Comparison of ENCODE assay signal across 32 cellular contexts in the genomic region with DNA sequence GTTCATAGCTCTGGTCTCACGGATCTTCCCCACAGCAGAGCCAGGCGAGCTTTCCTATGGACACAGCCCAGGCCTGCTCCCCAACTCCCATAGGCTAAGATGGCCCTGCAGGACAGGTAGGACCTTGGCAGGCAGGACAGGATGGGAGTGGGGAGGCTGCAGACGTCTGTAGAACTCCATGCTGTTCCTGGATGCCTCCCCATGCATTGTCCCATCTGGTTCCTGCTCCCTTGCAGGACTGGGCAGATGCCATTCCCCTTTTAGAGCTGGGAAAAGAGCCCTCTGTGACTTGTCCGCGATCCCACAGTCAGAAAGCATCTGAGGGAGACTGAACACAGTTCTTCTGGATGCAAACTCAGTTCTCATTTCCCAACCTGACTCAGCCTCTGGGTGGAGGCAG.
"Had no signal": no experiment of that assay in that cellular context is flagged by ENCODE, and none has a peak within 500 bp of the region (broad histone marks: within the 10 kb centered on the region; RNA-seq: fewer than 3 reads in every experiment).

No MANE protein-coding gene starts in this region.

- H3K4me3 ChIP-seq: colonic mucosa, dorsolateral prefrontal cortex, gastrocnemius medialis, heart left ventricle had no signal

- H3K27me3 ChIP-seq: brain microvascular endothelial cell, colonic mucosa, gastrocnemius medialis, heart left ventricle had no signal

- H3K27ac Mint-ChIP-seq: activated B cell treated with CpG ODN at 0.5 μM for 24 hours; activated CD8-positive, alpha-beta T cell treated with anti-CD3 and anti-CD28 coated beads for 36 hours; activated naive CD8-positive, alpha-beta T cell; dendritic cell treated with granulocyte-macrophage colony-stimulating factor and Interleukin-4, amounts not matched to agents 40 ng/mL and 50 ng/mL, for 4 days; endodermal cell; T-helper 17 cell; T-helper 2 cell treated with Interferon-gamma antibody and Interleukin-4, amounts not matched to agents 5 μg/mL and 100 μg/mL, for 36 hours had no signal

- ATAC-seq: activated CD4-positive, CD25-positive, alpha-beta regulatory T cell treated with anti-CD3 and anti-CD28 coated beads, Interleukin-2, amount 50 U/mL, for 24 hours; activated CD8-positive, alpha-beta T cell treated with anti-CD3 and anti-CD28 coated beads for 36 hours; activated T-cell treated with anti-CD3 and anti-CD28 coated beads, Interleukin-2, amount 50 U/mL, for 4 hours; activated T-helper 17 cell treated with anti-CD3 and anti-CD28 coated beads, Interleukin-2, amount 50 U/mL, for 72 hours; foreskin keratinocyte; gastrocnemius medialis; heart left ventricle; T-helper 17 cell had no signal

- H3K9me3 ChIP-seq: colonic mucosa, gastrocnemius medialis had no signal

- H3K4me3 Mint-ChIP-seq: activated B cell treated with CpG ODN at 0.5 μM for 24 hours; activated CD8-positive, alpha-beta T cell treated with anti-CD3 and anti-CD28 coated beads for 36 hours; activated naive CD8-positive, alpha-beta T cell; activated T-cell treated with anti-CD3 and anti-CD28 coated beads, Interleukin-2, amount 50 U/mL, for 4 hours; activated T-helper 17 cell treated with anti-CD3 and anti-CD28 coated beads, Interleukin-2, amount 50 U/mL, for 72 hours; central memory CD8-positive, alpha-beta T cell; dendritic cell treated with granulocyte-macrophage colony-stimulating factor and Interleukin-4, amounts not matched to agents 40 ng/mL and 50 ng/mL, for 4 days; endodermal cell; T-helper 17 cell; T-helper 2 cell treated with Interferon-gamma antibody and Interleukin-4, amounts not matched to agents 5 μg/mL and 100 μg/mL, for 36 hours had no signal

- DNase-seq: activated B cell treated with CpG ODN at 0.5 μM for 24 hours; activated CD4-positive, alpha-beta T cell treated with anti-CD3 and anti-CD28 coated beads for 48 hours; activated CD4-positive, alpha-beta T cell treated with anti-CD3 and anti-CD28 coated beads, Interleukin-2, amount 50 U/mL, for 1 hour; activated CD4-positive, alpha-beta T cell treated with anti-CD3 and anti-CD28 coated beads, Interleukin-2, amount 50 U/mL, for 48 hours; activated CD8-positive, alpha-beta memory T cell treated with anti-CD3 and anti-CD28 coated beads for 24 hours; activated CD8-positive, alpha-beta T cell treated with anti-CD3 and anti-CD28 coated beads for 36 hours; activated effector memory CD4-positive, alpha-beta T cell treated with Interleukin-2 at 50 U/mL for 16 hours; activated gamma-delta T cell treated with Interleukin-2 at 50 U/mL for 16 hours; activated naive CD4-positive, alpha-beta T cell treated with anti-CD3 and anti-CD28 coated beads, Interleukin-2, amount 50 U/mL, for 16 hours; activated naive CD4-positive, alpha-beta T cell treated with Interleukin-2 at 50 U/mL for 16 hours; activated T-cell treated with anti-CD3 and anti-CD28 coated beads, Interleukin-2, amount 50 U/mL, for 4 hours; amniotic stem cell; anterior cingulate cortex; brain microvascular endothelial cell; colonic mucosa; effector memory CD4-positive, alpha-beta T cell; endodermal cell; foreskin keratinocyte; gastrocnemius medialis; glutamatergic neuron; heart left ventricle; T-helper 1 cell; T-helper 17 cell; T1000; WERI-Rb-1 had no signal

- H3K9me3 Mint-ChIP-seq: central memory CD8-positive, alpha-beta T cell had no signal

- H3K27ac ChIP-seq: brain microvascular endothelial cell, colonic mucosa, dorsolateral prefrontal cortex, foreskin keratinocyte, gastrocnemius medialis, heart left ventricle, WERI-Rb-1 had no signal

- H3K4me1 ChIP-seq: colonic mucosa, foreskin keratinocyte had no signal

- H3K36me3 ChIP-seq: brain microvascular endothelial cell, colonic mucosa, gastrocnemius medialis, heart left ventricle, WERI-Rb-1 had no signal
